1 cellular context compared by ENCODE assay signal in the genomic region with DNA sequence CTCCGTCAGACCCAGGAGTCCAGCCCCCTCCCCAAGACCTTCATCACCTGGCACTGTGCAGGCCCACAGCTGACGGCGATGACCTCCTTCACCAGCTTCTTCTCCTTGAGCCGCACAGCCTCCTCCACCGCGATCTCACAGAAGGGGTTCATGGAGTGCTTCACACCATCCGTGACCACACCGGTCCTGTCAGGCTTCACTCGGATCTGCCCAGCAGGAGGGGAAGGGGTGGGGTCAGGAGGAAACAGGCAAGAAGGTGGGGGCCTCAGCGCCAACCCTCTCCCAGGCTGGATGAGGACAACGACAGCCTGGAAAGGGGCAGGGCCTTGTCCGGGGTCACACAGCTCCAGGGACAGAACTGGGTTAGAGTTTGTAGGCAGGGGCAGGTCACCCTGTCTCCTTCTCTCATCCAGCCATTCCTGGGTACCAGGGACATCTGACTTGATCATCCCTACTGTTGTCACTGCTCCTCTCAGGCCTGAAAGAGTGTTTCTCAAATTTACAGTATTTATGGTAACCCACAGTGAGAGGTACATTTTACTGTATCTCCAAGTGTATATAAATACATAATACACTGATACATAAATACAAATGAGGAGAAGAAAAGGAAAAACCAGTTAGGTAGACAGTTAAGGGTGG.
TF ChIP-seq lines count a peak whose summit lies in the region.

No MANE protein-coding gene starts in this region.

TF ChIP-seq in HepG2, 621 proteins besides CTCF, POLR2A, EP300 and RAD21 (continued from another document and continues in another):
- no peak for TF ChIP-seq SNAPC4 (CRISPR knock-in tag; IDR thresholded peaks at IDR 0.05)
- no peak for TF ChIP-seq ZNF34 (CRISPR knock-in tag; IDR thresholded peaks at IDR 0.05; ENCODE audit: borderline replicate concordance)
- no peak for TF ChIP-seq ZSCAN31 (CRISPR knock-in tag; IDR thresholded peaks at IDR 0.05; ENCODE audit: low read depth)
- no peak for TF ChIP-seq KLF11 (CRISPR knock-in tag; IDR thresholded peaks at IDR 0.05)
- TF ChIP-seq PHF8 (CRISPR knock-in tag; IDR thresholded peaks at IDR 0.05): peak; percentile 42
- no peak for TF ChIP-seq SMC3 (IDR thresholded peaks at IDR 0.05; ENCODE audit: low read length)
- no peak for TF ChIP-seq ZKSCAN8 (CRISPR knock-in tag; IDR thresholded peaks at IDR 0.05; ENCODE audit: borderline replicate concordance)
- TF ChIP-seq SOX5 (CRISPR knock-in tag; IDR thresholded peaks at IDR 0.05; ENCODE audit: borderline replicate concordance): no peak
- TF ChIP-seq, protein P1, sequence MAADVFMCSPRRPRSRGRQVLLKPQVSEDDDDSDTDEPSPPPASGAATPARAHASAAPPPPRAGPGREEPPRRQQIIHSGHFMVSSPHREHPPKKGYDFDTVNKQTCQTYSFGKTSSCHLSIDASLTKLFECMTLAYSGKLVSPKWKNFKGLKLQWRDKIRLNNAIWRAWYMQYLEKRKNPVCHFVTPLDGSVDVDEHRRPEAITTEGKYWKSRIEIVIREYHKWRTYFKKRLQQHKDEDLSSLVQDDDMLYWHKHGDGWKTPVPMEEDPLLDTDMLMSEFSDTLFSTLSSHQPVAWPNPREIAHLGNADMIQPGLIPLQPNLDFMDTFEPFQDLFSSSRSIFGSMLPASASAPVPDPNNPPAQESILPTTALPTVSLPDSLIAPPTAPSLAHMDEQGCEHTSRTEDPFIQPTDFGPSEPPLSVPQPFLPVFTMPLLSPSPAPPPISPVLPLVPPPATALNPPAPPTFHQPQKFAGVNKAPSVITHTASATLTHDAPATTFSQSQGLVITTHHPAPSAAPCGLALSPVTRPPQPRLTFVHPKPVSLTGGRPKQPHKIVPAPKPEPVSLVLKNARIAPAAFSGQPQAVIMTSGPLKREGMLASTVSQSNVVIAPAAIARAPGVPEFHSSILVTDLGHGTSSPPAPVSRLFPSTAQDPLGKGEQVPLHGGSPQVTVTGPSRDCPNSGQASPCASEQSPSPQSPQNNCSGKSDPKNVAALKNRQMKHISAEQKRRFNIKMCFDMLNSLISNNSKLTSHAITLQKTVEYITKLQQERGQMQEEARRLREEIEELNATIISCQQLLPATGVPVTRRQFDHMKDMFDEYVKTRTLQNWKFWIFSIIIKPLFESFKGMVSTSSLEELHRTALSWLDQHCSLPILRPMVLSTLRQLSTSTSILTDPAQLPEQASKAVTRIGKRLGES (CRISPR knock-in tag; IDR thresholded peaks at IDR 0.05; ENCODE audit: borderline replicate concordance): no peak
- no peak for TF ChIP-seq ZBTB39 (CRISPR knock-in tag; IDR thresholded peaks at IDR 0.05)
- TF ChIP-seq DBP (CRISPR knock-in tag; IDR thresholded peaks at IDR 0.05; ENCODE audit: not compliant biosample characterization): no peak
- TF ChIP-seq FLYWCH1 (CRISPR knock-in tag; IDR thresholded peaks at IDR 0.05): no peak
- TF ChIP-seq ZNF577 (CRISPR knock-in tag; IDR thresholded peaks at IDR 0.05; ENCODE audit: borderline replicate concordance, low read depth): no peak
- TF ChIP-seq ZNF274 (CRISPR knock-in tag; IDR thresholded peaks at IDR 0.05): peak; percentile 84
- TF ChIP-seq ZNF646 (CRISPR knock-in tag; IDR thresholded peaks at IDR 0.05): no peak
- TF ChIP-seq AGO1 (IDR thresholded peaks at IDR 0.05; ENCODE audit: low read depth, low read length, poor library complexity, severe bottlenecking): no peak
- peak; percentile 80 for TF ChIP-seq SP5 (CRISPR knock-in tag; IDR thresholded peaks at IDR 0.05; ENCODE audit: borderline replicate concordance, low read depth)
- no peak; the same call in 1 of the 2 replicates for TF ChIP-seq ZNF616 (CRISPR knock-in tag; IDR thresholded peaks at IDR 0.05; ENCODE audit: low read depth)
- TF ChIP-seq ZNF484 (CRISPR knock-in tag; IDR thresholded peaks at IDR 0.05; ENCODE audit: borderline replicate concordance, low read depth): no peak
- TF ChIP-seq MLX (CRISPR knock-in tag; IDR thresholded peaks at IDR 0.05): no peak
- peak; percentile 69; the same call in 1 of the 2 replicates for TF ChIP-seq ZNF441 (CRISPR knock-in tag; IDR thresholded peaks at IDR 0.05; ENCODE audit: borderline replicate concordance)
- TF ChIP-seq ZFP82 (CRISPR knock-in tag; IDR thresholded peaks at IDR 0.05; ENCODE audit: borderline replicate concordance): no peak
- no peak for TF ChIP-seq TEAD2 (CRISPR knock-in tag; IDR thresholded peaks at IDR 0.05)
- no peak for TF ChIP-seq MIXL1 (CRISPR knock-in tag; IDR thresholded peaks at IDR 0.05)
- no peak for TF ChIP-seq ZKSCAN1 (IDR thresholded peaks at IDR 0.05; ENCODE audit: low read length)
- no peak for TF ChIP-seq ATM (IDR thresholded peaks at IDR 0.05; ENCODE audit: borderline replicate concordance)
- peak; percentile 18; the same call in 1 of the 2 replicates for TF ChIP-seq ZBTB7A (CRISPR knock-in tag; IDR thresholded peaks at IDR 0.05)
- TF ChIP-seq GATA4 (IDR thresholded peaks at IDR 0.05; ENCODE audit: borderline replicate concordance, low read depth): no peak
- no peak for TF ChIP-seq PHB2 (IDR thresholded peaks at IDR 0.05; ENCODE audit: partially characterized antibody)
- peak; percentile 22; the same call in 1 of the 2 replicates for TF ChIP-seq ZNF580 (CRISPR knock-in tag; IDR thresholded peaks at IDR 0.05; ENCODE audit: borderline replicate concordance, low read depth)
- TF ChIP-seq, protein P2, sequence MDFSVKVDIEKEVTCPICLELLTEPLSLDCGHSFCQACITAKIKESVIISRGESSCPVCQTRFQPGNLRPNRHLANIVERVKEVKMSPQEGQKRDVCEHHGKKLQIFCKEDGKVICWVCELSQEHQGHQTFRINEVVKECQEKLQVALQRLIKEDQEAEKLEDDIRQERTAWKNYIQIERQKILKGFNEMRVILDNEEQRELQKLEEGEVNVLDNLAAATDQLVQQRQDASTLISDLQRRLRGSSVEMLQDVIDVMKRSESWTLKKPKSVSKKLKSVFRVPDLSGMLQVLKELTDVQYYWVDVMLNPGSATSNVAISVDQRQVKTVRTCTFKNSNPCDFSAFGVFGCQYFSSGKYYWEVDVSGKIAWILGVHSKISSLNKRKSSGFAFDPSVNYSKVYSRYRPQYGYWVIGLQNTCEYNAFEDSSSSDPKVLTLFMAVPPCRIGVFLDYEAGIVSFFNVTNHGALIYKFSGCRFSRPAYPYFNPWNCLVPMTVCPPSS (IDR thresholded peaks at IDR 0.05): no peak
- no peak for TF ChIP-seq KLF13 (CRISPR knock-in tag; IDR thresholded peaks at IDR 0.05)
- TF ChIP-seq ZNF567 (CRISPR knock-in tag; IDR thresholded peaks at IDR 0.05; ENCODE audit: borderline replicate concordance): no peak
- TF ChIP-seq KDM5B (CRISPR knock-in tag; IDR thresholded peaks at IDR 0.05; ENCODE audit: borderline replicate concordance): peak; percentile 73; the same call in 1 of the 2 replicates
- TF ChIP-seq MED8 (CRISPR knock-in tag; IDR thresholded peaks at IDR 0.05; ENCODE audit: insufficient replicate concordance): peak; percentile 75
